Comparison of ENCODE assay signal across 17 cellular contexts in the genomic region with DNA sequence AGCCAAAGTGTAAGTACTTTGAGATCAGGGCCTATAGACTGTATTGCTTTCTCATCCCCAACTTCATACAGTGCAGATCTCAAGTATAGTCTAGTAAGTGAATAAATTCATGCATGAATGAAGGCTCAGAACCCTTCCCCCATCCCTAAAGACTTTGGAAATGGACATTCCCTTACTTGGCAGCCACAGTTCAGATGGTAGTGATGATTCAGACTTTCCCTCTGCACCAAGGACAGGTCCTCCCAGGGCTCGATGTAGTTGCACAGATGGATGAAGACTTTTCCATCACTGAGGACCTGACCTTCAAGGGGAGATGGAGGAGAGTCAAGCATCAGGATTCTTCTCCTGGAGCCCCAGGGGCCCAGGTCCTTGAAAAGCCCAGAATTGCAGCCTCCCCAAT. TPM values are rescaled to one million over a fixed set of nuclear protein-coding genes. Genes with fewer than 3 reads are reported as not detected.
DNase-seq lines count a peak whose midpoint lies in the region; ATAC-seq and TF ChIP-seq lines count a peak whose summit lies in the region.
"Had no signal": no experiment of that assay in that cellular context is flagged by ENCODE, and none has a peak within 500 bp of the region (broad histone marks: within the 10 kb centered on the region; RNA-seq: fewer than 3 reads in every experiment).

No MANE protein-coding gene starts in this region.

- TF ChIP-seq POLR2A in HCT116 (IDR thresholded peaks at IDR 0.05; ENCODE audit: borderline replicate concordance, extremely low read depth, insufficient read depth, insufficient read length): no peak

- H3K4me2 ChIP-seq in HCT116 (ENCODE audit: low read length): no peak overlapping the region
- H3K4me2 ChIP-seq: KMS-11 had no signal

- no peaks in the 10 kb centered on the region for H3K27me3 ChIP-seq in HCT116 (ENCODE audit: insufficient read depth, low read length)
- H3K27me3 ChIP-seq: BE2C had no signal

- H3K79me2 ChIP-seq in HCT116 (ENCODE audit: insufficient read depth, low read length): no peaks in the 10 kb centered on the region

- CTCF ChIA-PET in HCT116 (lab: Charles Lee): interaction anchor here (2.1 kb wide), 1 partner anchor 325 kb away, joined by 7 read pairs; no protein-coding TSS in a partner anchor

- H3K9ac ChIP-seq in HCT116 (ENCODE audit: low read length): no peak overlapping the region
- H3K9ac ChIP-seq: KMS-11 had no signal

- no peaks in the 10 kb centered on the region for H3K9me3 ChIP-seq in HCT116 (ENCODE audit: control insufficient read depth in 1 of 2, insufficient read depth in 1 of 2, low read depth in 1 of 2, low read length in 2 of 2)
- H3K9me3 ChIP-seq: BE2C had no signal

- no peak overlapping the region for H3K27ac ChIP-seq in HCT116 (ENCODE audit: low read depth, low read length)
- H3K27ac ChIP-seq: KMS-11 had no signal

- no peaks in the 10 kb centered on the region for H4K20me1 ChIP-seq in HCT116 (ENCODE audit: insufficient read depth)

- H3K36me3 ChIP-seq in HCT116 (ENCODE audit: control insufficient read depth in 1 of 2, insufficient read depth in 2 of 2, low read length in 2 of 2): no peaks in the 10 kb centered on the region

- no peak for ATAC-seq in HCT116
- no peak for ATAC-seq in stimulated activated memory B cell treated with anti-CD40 and anti-IgM and Interleukin-4, amounts not matched to agents 10 μg/mL and 1 μg/mL and 100 μg/mL, for 72 hours
- no peak for ATAC-seq in GM21576 (IDR thresholded peaks at IDR 0.05; ENCODE audit: unreplicated experiment)

- no peak for TF ChIP-seq CTCF in HCT116 (IDR thresholded peaks at IDR 0.05 in 2 of 3, conservative IDR thresholded peaks at IDR 0.05 in 1 of 3; ENCODE audit: borderline replicate concordance in 1 of 3, insufficient read depth in 1 of 3, low read depth in 2 of 3, low read length in 2 of 3)

- H3K4me3 Mint-ChIP-seq in stimulated activated memory B cell treated with anti-CD40 and anti-IgM and Interleukin-4, amounts not matched to agents 10 μg/mL and 1 μg/mL and 100 μg/mL, for 72 hours: no peak overlapping the region
- H3K4me3 Mint-ChIP-seq: CD4-positive, alpha-beta memory T cell had no signal

- H3K36me3 Mint-ChIP-seq in stimulated activated memory B cell treated with anti-CD40 and anti-IgM and Interleukin-4, amounts not matched to agents 10 μg/mL and 1 μg/mL and 100 μg/mL, for 72 hours: no peaks in the 10 kb centered on the region
- H3K36me3 Mint-ChIP-seq: CD4-positive, alpha-beta memory T cell had no signal

- RAD21 ChIA-PET in HCT116 (lab: Charles Lee; ENCODE audit: low non-redundant PET in 1 of 2, low total read pairs in 2 of 2, uncharacterized antibody in 2 of 2, unreplicated experiment in 2 of 2): no interaction called here

- BruUV-seq in HCT116 (replicated peaks; lab: Mats Ljungman, UMichigan): no TSS peak

- peaks cover 38% of the 10 kb centered on the region for H3K27me3 Mint-ChIP-seq in stimulated activated memory B cell treated with anti-CD40 and anti-IgM and Interleukin-4, amounts not matched to agents 10 μg/mL and 1 μg/mL and 100 μg/mL, for 72 hours

- intact Hi-C loops in HCT116 (cut with micrococcal nuclease): no loop called here

- TF ChIP-seq RAD21 in HCT116 (IDR thresholded peaks at IDR 0.05; ENCODE audit: low read depth): no peak

- H3K9me3 Mint-ChIP-seq in stimulated activated memory B cell treated with anti-CD40 and anti-IgM and Interleukin-4, amounts not matched to agents 10 μg/mL and 1 μg/mL and 100 μg/mL, for 72 hours: no peaks in the 10 kb centered on the region
- H3K9me3 Mint-ChIP-seq: CD4-positive, alpha-beta memory T cell had no signal

- H3K4me1 ChIP-seq in HCT116 (ENCODE audit: control insufficient read depth in 1 of 2, insufficient read depth in 2 of 2, low read length in 2 of 2): peaks cover 10 to 25% of the 10 kb centered on the region in 2 experiments
- H3K4me1 ChIP-seq: BE2C had no signal

- no peaks in the 10 kb centered on the region for H3K4me1 Mint-ChIP-seq in stimulated activated memory B cell treated with anti-CD40 and anti-IgM and Interleukin-4, amounts not matched to agents 10 μg/mL and 1 μg/mL and 100 μg/mL, for 72 hours

- no peaks in the 10 kb centered on the region for H3K9me2 ChIP-seq in HCT116 (ENCODE audit: insufficient read depth)

- DNase-seq in HCT116 (ENCODE audit: low read depth, low spot score) (no peak), amniotic epithelial cell (ENCODE audit: low read depth) (peak; percentile 58), fibroblast of peridontal ligament (ENCODE audit: extremely low read depth) (peak; percentile 48), renal cortical epithelial cell (ENCODE audit: low read depth) (peak; percentile 74), DMS79 (lab: John Stamatoyannopoulos, UW) (no peak)
- no peak for DNase-seq in stimulated activated CD4-positive, alpha-beta T cell treated with anti-CD3 and anti-CD28 coated beads, Interleukin-15, amount 100 ng/mL, for 24 hours
- DNase-seq: BE2C; CD4-positive, alpha-beta memory T cell; DND-41; GF-D8; GOT3; NCI-H2029; NCI-H2171 treated with DMSO at 0.1 percent for 48 hours; SIG-M5 had no signal

- no peak overlapping the region for H3K4me3 ChIP-seq in HCT116 (replicated peaks in 1 of 2; ENCODE audit: low read depth in 1 of 2, low read length in 2 of 2)

- POLR2A ChIA-PET in HCT116 (lab: Charles Lee): no interaction called here

- no peak overlapping the region for H3K27ac Mint-ChIP-seq in stimulated activated memory B cell treated with anti-CD40 and anti-IgM and Interleukin-4, amounts not matched to agents 10 μg/mL and 1 μg/mL and 100 μg/mL, for 72 hours
- H3K27ac Mint-ChIP-seq: CD4-positive, alpha-beta memory T cell had no signal

- H2AFZ ChIP-seq in HCT116 (ENCODE audit: low read depth, low read length, poor library complexity, severe bottlenecking): no peak overlapping the region

TF ChIP-seq in HCT116, 20 proteins besides CTCF, POLR2A, EP300 and RAD21 (continues in another document):
- TF ChIP-seq, protein P1, sequence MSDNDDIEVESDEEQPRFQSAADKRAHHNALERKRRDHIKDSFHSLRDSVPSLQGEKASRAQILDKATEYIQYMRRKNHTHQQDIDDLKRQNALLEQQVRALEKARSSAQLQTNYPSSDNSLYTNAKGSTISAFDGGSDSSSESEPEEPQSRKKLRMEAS (IDR thresholded peaks at IDR 0.05): no peak
- TF ChIP-seq, protein P2, sequence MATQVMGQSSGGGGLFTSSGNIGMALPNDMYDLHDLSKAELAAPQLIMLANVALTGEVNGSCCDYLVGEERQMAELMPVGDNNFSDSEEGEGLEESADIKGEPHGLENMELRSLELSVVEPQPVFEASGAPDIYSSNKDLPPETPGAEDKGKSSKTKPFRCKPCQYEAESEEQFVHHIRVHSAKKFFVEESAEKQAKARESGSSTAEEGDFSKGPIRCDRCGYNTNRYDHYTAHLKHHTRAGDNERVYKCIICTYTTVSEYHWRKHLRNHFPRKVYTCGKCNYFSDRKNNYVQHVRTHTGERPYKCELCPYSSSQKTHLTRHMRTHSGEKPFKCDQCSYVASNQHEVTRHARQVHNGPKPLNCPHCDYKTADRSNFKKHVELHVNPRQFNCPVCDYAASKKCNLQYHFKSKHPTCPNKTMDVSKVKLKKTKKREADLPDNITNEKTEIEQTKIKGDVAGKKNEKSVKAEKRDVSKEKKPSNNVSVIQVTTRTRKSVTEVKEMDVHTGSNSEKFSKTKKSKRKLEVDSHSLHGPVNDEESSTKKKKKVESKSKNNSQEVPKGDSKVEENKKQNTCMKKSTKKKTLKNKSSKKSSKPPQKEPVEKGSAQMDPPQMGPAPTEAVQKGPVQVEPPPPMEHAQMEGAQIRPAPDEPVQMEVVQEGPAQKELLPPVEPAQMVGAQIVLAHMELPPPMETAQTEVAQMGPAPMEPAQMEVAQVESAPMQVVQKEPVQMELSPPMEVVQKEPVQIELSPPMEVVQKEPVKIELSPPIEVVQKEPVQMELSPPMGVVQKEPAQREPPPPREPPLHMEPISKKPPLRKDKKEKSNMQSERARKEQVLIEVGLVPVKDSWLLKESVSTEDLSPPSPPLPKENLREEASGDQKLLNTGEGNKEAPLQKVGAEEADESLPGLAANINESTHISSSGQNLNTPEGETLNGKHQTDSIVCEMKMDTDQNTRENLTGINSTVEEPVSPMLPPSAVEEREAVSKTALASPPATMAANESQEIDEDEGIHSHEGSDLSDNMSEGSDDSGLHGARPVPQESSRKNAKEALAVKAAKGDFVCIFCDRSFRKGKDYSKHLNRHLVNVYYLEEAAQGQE (IDR thresholded peaks at IDR 0.05; ENCODE audit: low read depth): 0 out of 2 replicates have a peak, but pooled peaks have one; percentile 7
- TF ChIP-seq ZNF274 (IDR thresholded peaks at IDR 0.05; ENCODE audit: low read depth, low read length) (no peak), ZFX (IDR thresholded peaks at IDR 0.05) (no peak), EZH2 (IDR thresholded peaks at IDR 0.05) (no peak), SP1 (IDR thresholded peaks at IDR 0.05; ENCODE audit: low read depth) (0 out of 2 replicates have a peak, but pooled peaks have one; percentile 24), SIN3A (IDR thresholded peaks at IDR 0.05; ENCODE audit: low read depth) (no peak), YY1 (IDR thresholded peaks at IDR 0.05; ENCODE audit: extremely low read depth, insufficient replicate concordance, low read depth, low read length) (no peak), CBX3 (IDR thresholded peaks at IDR 0.05; ENCODE audit: low read depth) (no peak), SRF (IDR thresholded peaks at IDR 0.05; ENCODE audit: low read depth) (peak; percentile 58; the same call in 1 of the 2 replicates), EZH2phosphoT487 (IDR thresholded peaks at IDR 0.05; ENCODE audit: borderline replicate concordance) (no peak)
- TF ChIP-seq, protein P3, sequence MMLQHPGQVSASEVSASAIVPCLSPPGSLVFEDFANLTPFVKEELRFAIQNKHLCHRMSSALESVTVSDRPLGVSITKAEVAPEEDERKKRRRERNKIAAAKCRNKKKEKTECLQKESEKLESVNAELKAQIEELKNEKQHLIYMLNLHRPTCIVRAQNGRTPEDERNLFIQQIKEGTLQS (IDR thresholded peaks at IDR 0.05): no peak

RNA-seq across cellular contexts. Expression of a gene that starts 4.6 kb away (rescaled TPM):
- not detected for total RNA-seq in HCT116 (2021; ENCODE audit: unreplicated experiment)
- 0.04 and 0.09 TPM in 2 replicates for polyA plus RNA-seq in HCT116 (2012)
- total RNA-seq in renal cortical epithelial cell: 0.25 and 0.69 TPM in 2 replicates
- total RNA-seq: CD4-positive, alpha-beta memory T cell had no signal
- polyA plus RNA-seq: CD4-positive, alpha-beta memory T cell had no signal

Comparison
In these comparisons a context has a peak if more than half of its experiments do, and no peak if none do; other contexts are left out.
1. DNase-seq: peak in amniotic epithelial cell (single experiment), fibroblast of peridontal ligament (single experiment) and renal cortical epithelial cell (single experiment); none in HCT116 (single experiment), DMS79 (single experiment) and stimulated activated CD4-positive, alpha-beta T cell treated with anti-CD3 and anti-CD28 coated beads, Interleukin-15, amount 100 ng/mL, for 24 hours (single experiment).